20 cellular contexts compared by ENCODE assay signal in the genomic region with DNA sequence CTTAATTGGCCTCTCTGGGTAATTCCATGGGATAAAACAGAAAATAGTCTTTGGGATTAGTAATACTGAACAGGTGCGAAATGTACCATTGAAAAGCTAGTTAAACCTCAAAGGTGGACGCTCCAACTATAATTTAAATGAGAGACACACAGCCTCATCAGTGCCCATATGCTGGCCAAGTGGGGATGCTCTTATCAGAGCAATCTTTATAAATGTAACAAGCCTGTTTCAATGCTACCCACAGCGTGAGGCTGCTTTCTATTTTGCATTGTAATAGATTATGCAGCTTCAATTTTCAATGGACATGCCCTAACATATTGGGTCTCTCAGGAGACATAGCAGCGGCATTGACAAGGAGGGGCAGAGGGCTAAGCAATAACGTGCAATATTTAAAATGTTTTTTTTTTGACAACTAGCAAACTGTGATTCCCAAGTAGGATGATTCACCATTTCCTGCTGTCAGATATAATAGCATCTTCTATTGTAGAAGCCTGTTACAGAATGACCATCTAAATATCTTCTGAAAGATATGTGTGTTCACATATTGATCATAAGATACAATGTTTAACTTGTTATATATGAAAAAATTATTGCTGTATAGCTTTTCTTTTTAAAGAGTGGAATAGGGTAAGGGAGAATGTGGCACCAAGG.
DNase-seq lines count a peak whose midpoint lies in the region; ATAC-seq and TF ChIP-seq lines count a peak whose summit lies in the region.
"Had no signal": no experiment of that assay in that cellular context is flagged by ENCODE, and none has a peak within 500 bp of the region (broad histone marks: within the 10 kb centered on the region; RNA-seq: fewer than 3 reads in every experiment).

No MANE protein-coding gene starts in this region.

- in situ Hi-C loops in IMR-90 (cut with MboI; ENCODE audit: low sequenced_read_pairs), result loop anchor here (5.0 kb wide), 1 partner anchor 193 kb away; no protein-coding TSS in a partner anchor

- no CpG with 5 or more reads among the region's 5 CpGs for WGBS in IMR-90 (ENCODE audit: extremely low coverage in 2 of 2, insufficient read length in 1 of 2), 2 experiments

- peak overlapping the region; percentile 90 for H3K18ac ChIP-seq in IMR-90 (ENCODE audit: low read depth, low read length)

- H3K27ac Mint-ChIP-seq in natural killer cell treated with Interleukin-12 subunit alpha and Interleukin-12 subunit beta and Interleukin-15 and Interleukin-18, amount 100 ng/mL, for 72 hours, result no peak overlapping the region
- H3K27ac Mint-ChIP-seq in stimulated activated naive CD8-positive, alpha-beta T cell treated with anti-CD3 and anti-CD28 coated beads, Interleukin-15, amount 100 ng/mL, for 72 hours, result no peak overlapping the region
- H3K27ac Mint-ChIP-seq: CD4-positive, CD25-positive, alpha-beta regulatory T cell had no signal

- H3K4me3 Mint-ChIP-seq in natural killer cell treated with Interleukin-12 subunit alpha and Interleukin-12 subunit beta and Interleukin-15 and Interleukin-18, amount 100 ng/mL, for 72 hours, result no peak overlapping the region
- H3K4me3 Mint-ChIP-seq in stimulated activated naive CD8-positive, alpha-beta T cell treated with anti-CD3 and anti-CD28 coated beads, Interleukin-15, amount 100 ng/mL, for 72 hours, result no peak overlapping the region
- H3K4me3 Mint-ChIP-seq: CD4-positive, CD25-positive, alpha-beta regulatory T cell had no signal

- no peak overlapping the region for H2BK20ac ChIP-seq in IMR-90 (ENCODE audit: low read depth, low read length)

- ATAC-seq in IMR-90 (ENCODE audit: low read depth), result no peak
- no peak for ATAC-seq in natural killer cell treated with Interleukin-12 subunit alpha and Interleukin-12 subunit beta and Interleukin-15 and Interleukin-18, amount 100 ng/mL, for 72 hours
- ATAC-seq in HG02642 (IDR thresholded peaks at IDR 0.05; ENCODE audit: poor library complexity, unreplicated experiment), result no peak
- ATAC-seq in stimulated activated naive CD8-positive, alpha-beta T cell treated with anti-CD3 and anti-CD28 coated beads, Interleukin-15, amount 100 ng/mL, for 72 hours, result no peak
- ATAC-seq: A549, HepG2 had no signal

- no peak for TF ChIP-seq CTCF in IMR-90 (conservative IDR thresholded peaks at IDR 0.05; ENCODE audit: low read depth, low read length)

- DNase-seq in EH (ENCODE audit: low read depth) (peak; percentile 49), IMR-90 (no peak), adipocyte (ENCODE audit: low read depth) (peak; percentile 8), lung microvascular endothelial cell (ENCODE audit: low read depth in 2 of 2) (peak; percentile 3 to 9)
- no peak for DNase-seq in natural killer cell treated with Interleukin-12 subunit alpha and Interleukin-12 subunit beta and Interleukin-15 and Interleukin-18, amount 100 ng/mL, for 72 hours (ENCODE audit: low spot score)
- DNase-seq in stimulated activated naive CD8-positive, alpha-beta T cell treated with anti-CD3 and anti-CD28 coated beads, Interleukin-15, amount 100 ng/mL, for 72 hours, result no peak
- DNase-seq: CD4-positive, CD25-positive, alpha-beta regulatory T cell; COR-L47; DMS79; KBM-7; MM.1S; NCI-H1092; NCI-H1436 treated with DMSO at 0.1 percent for 48 hours; NCI-H1930; NCI-H524 treated with DMSO at 0.1 percent for 48 hours; Right ventricle myocardium superior had no signal

- H3K27me3 ChIP-seq in IMR-90 (ENCODE audit: control insufficient read depth, insufficient read depth, low read length), result no peaks in the 10 kb centered on the region
- no peaks in the 10 kb centered on the region for H3K27me3 ChIP-seq in adipocyte (replicated peaks; ENCODE audit: control insufficient read depth, insufficient read depth, low read length)

- H3K4me2 ChIP-seq in IMR-90 (ENCODE audit: low read depth, low read length), result no peak overlapping the region
- H3K4me2 ChIP-seq: A549 had no signal

- peak overlapping the region; percentile 76; the same call in 1 of the 2 replicates for H4K5ac ChIP-seq in IMR-90 (ENCODE audit: low read depth, low read length)

- H3K9me3 ChIP-seq in IMR-90 (ENCODE audit: control insufficient read depth, insufficient read depth, low read length), result no peaks in the 10 kb centered on the region
- no peaks in the 10 kb centered on the region for H3K9me3 ChIP-seq in adipocyte (ENCODE audit: control insufficient read depth, low read length)
- H3K9me3 ChIP-seq: A549 had no signal

- POLR2A ChIA-PET in IMR-90 (lab: Charles Lee; ENCODE audit: unreplicated experiment), result no interaction called here

- H3K36me3 ChIP-seq in IMR-90 (ENCODE audit: control insufficient read depth, insufficient read depth, low read length) (no peaks in the 10 kb centered on the region), adipocyte (ENCODE audit: control insufficient read depth, insufficient read depth, low read length, severe bottlenecking) (no peaks in the 10 kb centered on the region)

- no peaks in the 10 kb centered on the region for H3K9me3 Mint-ChIP-seq in natural killer cell treated with Interleukin-12 subunit alpha and Interleukin-12 subunit beta and Interleukin-15 and Interleukin-18, amount 100 ng/mL, for 72 hours
- H3K9me3 Mint-ChIP-seq in stimulated activated naive CD8-positive, alpha-beta T cell treated with anti-CD3 and anti-CD28 coated beads, Interleukin-15, amount 100 ng/mL, for 72 hours, result no peaks in the 10 kb centered on the region
- H3K9me3 Mint-ChIP-seq: CD4-positive, CD25-positive, alpha-beta regulatory T cell had no signal

- H4K8ac ChIP-seq in IMR-90 (ENCODE audit: low read depth in 2 of 2, low read length in 2 of 2), result no peak overlapping the region; a peak in 1 of 4 replicates

- H4K20me1 ChIP-seq in IMR-90 (ENCODE audit: insufficient read depth, low read length), result no peaks in the 10 kb centered on the region

- H2BK15ac ChIP-seq in IMR-90 (ENCODE audit: low read depth, low read length), result no peak overlapping the region

- TF ChIP-seq RAD21 in IMR-90 (IDR thresholded peaks at IDR 0.05; ENCODE audit: low read length), result no peak

- no peak overlapping the region for H3K23ac ChIP-seq in IMR-90 (ENCODE audit: low read depth, low read length)

- no peak overlapping the region for H2BK5ac ChIP-seq in IMR-90 (ENCODE audit: low read depth, low read length, poor library complexity, severe bottlenecking)

- intact Hi-C loops in IMR-90 (cut with micrococcal nuclease), result no loop called here

- dilution Hi-C loops in IMR-90 (cut with HindIII; ENCODE audit: low sequenced_read_pairs, unreplicated experiment), result no loop called here

- H3K4me1 ChIP-seq in IMR-90 (ENCODE audit: control insufficient read depth, insufficient read depth, low read length) (peaks cover 2% of the 10 kb centered on the region), adipocyte (ENCODE audit: control insufficient read depth, insufficient read depth, low read length) (peaks cover 10% of the 10 kb centered on the region)
- H3K4me1 ChIP-seq: A549 had no signal

- CTCF ChIA-PET in IMR-90 (lab: Yijun Ruan, JAX), result no interaction called here

- no peaks in the 10 kb centered on the region for H3K36me3 Mint-ChIP-seq in natural killer cell treated with Interleukin-12 subunit alpha and Interleukin-12 subunit beta and Interleukin-15 and Interleukin-18, amount 100 ng/mL, for 72 hours
- H3K36me3 Mint-ChIP-seq: CD4-positive, CD25-positive, alpha-beta regulatory T cell had no signal

- peaks cover 33 to 53% of the 10 kb centered on the region in 2 donors for H3K27me3 Mint-ChIP-seq in natural killer cell treated with Interleukin-12 subunit alpha and Interleukin-12 subunit beta and Interleukin-15 and Interleukin-18, amount 100 ng/mL, for 72 hours
- H3K27me3 Mint-ChIP-seq in stimulated activated naive CD8-positive, alpha-beta T cell treated with anti-CD3 and anti-CD28 coated beads, Interleukin-15, amount 100 ng/mL, for 72 hours, result peaks cover 26% of the 10 kb centered on the region

- H3K56ac ChIP-seq in IMR-90 (ENCODE audit: extremely low read depth, insufficient read depth, low read length), result no peak overlapping the region

- H3K4me3 ChIP-seq in IMR-90 (ENCODE audit: insufficient read depth, low read depth, low read length) (no peak overlapping the region), adipocyte (ENCODE audit: low read length) (no peak overlapping the region)
- H3K4me3 ChIP-seq: A549, SK-N-MC had no signal

- no peak overlapping the region; the same call in 1 of the 2 replicates for H3K4ac ChIP-seq in IMR-90 (ENCODE audit: low read depth, low read length)

- no peak overlapping the region; the same call in 1 of the 2 replicates for H2AK5ac ChIP-seq in IMR-90 (ENCODE audit: low read depth, low read length)

- peak overlapping the region; percentile 40; the same call in 1 of the 2 replicates for H2BK120ac ChIP-seq in IMR-90 (ENCODE audit: low read depth, low read length)

- no peak overlapping the region for H3K9ac ChIP-seq in IMR-90 (ENCODE audit: low read depth, low read length)
- H3K9ac ChIP-seq in adipocyte (ENCODE audit: low read length), result no peak overlapping the region

- no peak overlapping the region for H4K91ac ChIP-seq in IMR-90 (ENCODE audit: insufficient read depth, low read depth, low read length)

- no peaks in the 10 kb centered on the region for H3K79me1 ChIP-seq in IMR-90 (ENCODE audit: low read depth in 1 of 2, low read length in 2 of 2)

- H3K27ac ChIP-seq in IMR-90 (ENCODE audit: insufficient read depth, low read length), result no peak overlapping the region
- H3K27ac ChIP-seq: A549, SK-N-MC had no signal

- BruUV-seq in IMR-90 (replicated peaks; lab: Mats Ljungman, UMichigan), result no TSS peak

- H3K4me1 Mint-ChIP-seq in natural killer cell treated with Interleukin-12 subunit alpha and Interleukin-12 subunit beta and Interleukin-15 and Interleukin-18, amount 100 ng/mL, for 72 hours (ENCODE audit: low read depth in 2 of 2), result no peaks in the 10 kb centered on the region
- no peaks in the 10 kb centered on the region for H3K4me1 Mint-ChIP-seq in stimulated activated naive CD8-positive, alpha-beta T cell treated with anti-CD3 and anti-CD28 coated beads, Interleukin-15, amount 100 ng/mL, for 72 hours
- H3K4me1 Mint-ChIP-seq: CD4-positive, CD25-positive, alpha-beta regulatory T cell had no signal

- TF ChIP-seq POLR2A in IMR-90 (IDR thresholded peaks at IDR 0.05; ENCODE audit: low read depth, low read length), result no peak

- H3K9me1 ChIP-seq in IMR-90 (ENCODE audit: insufficient read depth, low read length), result peaks cover 3% of the 10 kb centered on the region; the same call in 1 of the 2 replicates

- no peak overlapping the region for H2AFZ ChIP-seq in IMR-90 (replicated peaks; ENCODE audit: low read length, poor library complexity)

- H2AK9ac ChIP-seq in IMR-90 (replicated peaks; ENCODE audit: low read depth, low read length, poor library complexity), result no peak overlapping the region

- no peak overlapping the region for H3K14ac ChIP-seq in IMR-90 (replicated peaks; ENCODE audit: low read depth, low read length)

TF ChIP-seq in IMR-90, 13 proteins besides CTCF, POLR2A, EP300 and RAD21 (continues in another document):
- TF ChIP-seq FOS (IDR thresholded peaks at IDR 0.05; ENCODE audit: low read depth, low read length) (no peak), CEBPB (IDR thresholded peaks at IDR 0.05; ENCODE audit: low read depth, low read length) (no peak), RFX5 (IDR thresholded peaks at IDR 0.05; ENCODE audit: low read depth, low read length) (no peak), MXI1 (IDR thresholded peaks at IDR 0.05; ENCODE audit: borderline replicate concordance, low read depth, low read length) (no peak), CHD1 (IDR thresholded peaks at IDR 0.05; ENCODE audit: low read depth, low read length) (no peak), MAFK (IDR thresholded peaks at IDR 0.05; ENCODE audit: low read depth, low read length) (no peak)

Comparison
In these comparisons a context has a peak if more than half of its experiments do, and no peak if none do; other contexts are left out.
1. DNase-seq: peak in EH (single experiment), adipocyte (single experiment) and lung microvascular endothelial cell (2 of 2); none in IMR-90 (single experiment), natural killer cell treated with Interleukin-12 subunit alpha and Interleukin-12 subunit beta and Interleukin-15 and Interleukin-18, amount 100 ng/mL, for 72 hours (single experiment) and stimulated activated naive CD8-positive, alpha-beta T cell treated with anti-CD3 and anti-CD28 coated beads, Interleukin-15, amount 100 ng/mL, for 72 hours (0 of 2).